9 cellular contexts compared by ENCODE assay signal in genomic region chr11:84720706-84721402, GRCh38.
A peak's percentile ranks its signal among the peaks of the same experiment; 100 is the strongest.
DNase-seq lines count a peak whose midpoint lies in the region; ATAC-seq and TF ChIP-seq lines count a peak whose summit lies in the region.
"Had no signal": no experiment of that assay in that cellular context is flagged by ENCODE, and none has a peak within 500 bp of the region (broad histone marks: within the 10 kb centered on the region; RNA-seq: fewer than 3 reads in every experiment).

No MANE protein-coding gene starts in this region.

- intact Hi-C loops in activated B cell treated with CpG ODN at 0.5 μM for 24 hours (cut with micrococcal nuclease) (no loop called here), right cardiac atrium (cut with DNase I) (no loop called here)

- H3K27ac Mint-ChIP-seq in activated B cell treated with CpG ODN at 0.5 μM for 24 hours = no peak overlapping the region
- H3K27ac Mint-ChIP-seq in effector memory CD8-positive, alpha-beta T cell = no peak overlapping the region
- H3K27ac Mint-ChIP-seq: natural killer cell had no signal

- peak; percentile 37 for ATAC-seq in activated B cell treated with CpG ODN at 0.5 μM for 24 hours (ENCODE audit: low read depth)
- peak; percentile 89 to 90 for ATAC-seq in right cardiac atrium
- ATAC-seq in effector memory CD8-positive, alpha-beta T cell (replicated peaks) = no peak
- no peak for ATAC-seq in HG03457 (IDR thresholded peaks at IDR 0.05; ENCODE audit: unreplicated experiment)

- H3K4me1 ChIP-seq in right cardiac atrium (ENCODE audit: control insufficient read depth, insufficient read depth, low read length) (no peaks in the 10 kb centered on the region), rectal smooth muscle tissue (ENCODE audit: control insufficient read depth, insufficient read depth, low read length) (no peaks in the 10 kb centered on the region)

- H3K27ac ChIP-seq in right cardiac atrium (ENCODE audit: low read length) (no peak overlapping the region), rectal smooth muscle tissue (ENCODE audit: low read depth, low read length) (no peak overlapping the region)

- no peaks in the 10 kb centered on the region for H3K9me3 Mint-ChIP-seq in activated B cell treated with CpG ODN at 0.5 μM for 24 hours
- peaks cover 7 to 8% of the 10 kb centered on the region in 2 donors for H3K9me3 Mint-ChIP-seq in effector memory CD8-positive, alpha-beta T cell

- no peaks in the 10 kb centered on the region for H3K36me3 ChIP-seq in rectal smooth muscle tissue (ENCODE audit: control insufficient read depth, insufficient read depth, low read length)

- POLR2A ChIA-PET in activated B cell treated with CpG ODN at 0.5 μM for 24 hours (lab: Charles Lee) = no interaction called here

- peak overlapping the region; percentile 75 for H3K4me3 Mint-ChIP-seq in activated B cell treated with CpG ODN at 0.5 μM for 24 hours
- H3K4me3 Mint-ChIP-seq in effector memory CD8-positive, alpha-beta T cell = no peak overlapping the region

- no peak overlapping the region for H3K9ac ChIP-seq in rectal smooth muscle tissue (ENCODE audit: low read length)

- peaks cover 15% of the 10 kb centered on the region for H3K4me1 Mint-ChIP-seq in activated B cell treated with CpG ODN at 0.5 μM for 24 hours
- no peaks in the 10 kb centered on the region for H3K4me1 Mint-ChIP-seq in effector memory CD8-positive, alpha-beta T cell (ENCODE audit: low read depth in 2 of 2)
- H3K4me1 Mint-ChIP-seq: natural killer cell had no signal

- no peaks in the 10 kb centered on the region for H3K27me3 ChIP-seq in right cardiac atrium (ENCODE audit: control insufficient read depth, insufficient read depth)
- no peaks in the 10 kb centered on the region for H3K27me3 ChIP-seq in rectal smooth muscle tissue (ENCODE audit: control insufficient read depth, insufficient read depth, low read length)

- TF ChIP-seq CTCF in activated B cell treated with CpG ODN at 0.5 μM for 24 hours (IDR thresholded peaks at IDR 0.05) = no peak

- WGBS in right cardiac atrium = 2% methylated on average over 29 of the region's 29 CpGs

- H3K27me3 Mint-ChIP-seq in activated B cell treated with CpG ODN at 0.5 μM for 24 hours = peaks cover 15% of the 10 kb centered on the region
- H3K27me3 Mint-ChIP-seq in effector memory CD8-positive, alpha-beta T cell = no peaks in the 10 kb centered on the region

- DNase-seq in NCI-H1105 treated with DMSO at 0.1 percent for 48 hours (lab: John Stamatoyannopoulos, UW) (peak; percentile 17), NCI-H1105 (lab: John Stamatoyannopoulos, UW) (no peak), activated B cell treated with CpG ODN at 0.5 μM for 24 hours (no peak), right cardiac atrium (peak; percentile 57 to 76 (median 73))
- DNase-seq in activated effector memory CD4-positive, alpha-beta T cell treated with anti-CD3 and anti-CD28 coated beads, Interleukin-2, amount 50 U/mL, for 16 hours = no peak
- DNase-seq in effector memory CD8-positive, alpha-beta T cell = no peak
- DNase-seq: natural killer cell had no signal

- no peaks in the 10 kb centered on the region for H3K36me3 Mint-ChIP-seq in activated B cell treated with CpG ODN at 0.5 μM for 24 hours (ENCODE audit: low read depth)
- H3K36me3 Mint-ChIP-seq in effector memory CD8-positive, alpha-beta T cell (ENCODE audit: insufficient read depth) = no peaks in the 10 kb centered on the region
- H3K36me3 Mint-ChIP-seq: natural killer cell had no signal

- H3K4me3 ChIP-seq in right cardiac atrium (ENCODE audit: low read length) (peak overlapping the region; percentile 70), rectal smooth muscle tissue (ENCODE audit: low read length) (peak overlapping the region; percentile 70)

- H3K9me3 ChIP-seq in right cardiac atrium (ENCODE audit: control insufficient read depth, low read length) = no peaks in the 10 kb centered on the region

- CTCF ChIA-PET in activated B cell treated with CpG ODN at 0.5 μM for 24 hours (lab: Charles Lee) = no interaction called here

Comparison
In these comparisons a context has a peak if more than half of its experiments do, and no peak if none do; other contexts are left out.
1. DNase-seq: peak in NCI-H1105 treated with DMSO at 0.1 percent for 48 hours (single experiment) and right cardiac atrium (3 of 3); none in NCI-H1105 (single experiment), activated B cell treated with CpG ODN at 0.5 μM for 24 hours (single experiment), activated effector memory CD4-positive, alpha-beta T cell treated with anti-CD3 and anti-CD28 coated beads, Interleukin-2, amount 50 U/mL, for 16 hours (single experiment) and effector memory CD8-positive, alpha-beta T cell (0 of 3).
2. ATAC-seq: peak in activated B cell treated with CpG ODN at 0.5 μM for 24 hours (single experiment) and right cardiac atrium (2 of 2); none in effector memory CD8-positive, alpha-beta T cell (single experiment) and HG03457 (single experiment).